ENCODE assay signal across 8 cellular contexts in the genomic region with DNA sequence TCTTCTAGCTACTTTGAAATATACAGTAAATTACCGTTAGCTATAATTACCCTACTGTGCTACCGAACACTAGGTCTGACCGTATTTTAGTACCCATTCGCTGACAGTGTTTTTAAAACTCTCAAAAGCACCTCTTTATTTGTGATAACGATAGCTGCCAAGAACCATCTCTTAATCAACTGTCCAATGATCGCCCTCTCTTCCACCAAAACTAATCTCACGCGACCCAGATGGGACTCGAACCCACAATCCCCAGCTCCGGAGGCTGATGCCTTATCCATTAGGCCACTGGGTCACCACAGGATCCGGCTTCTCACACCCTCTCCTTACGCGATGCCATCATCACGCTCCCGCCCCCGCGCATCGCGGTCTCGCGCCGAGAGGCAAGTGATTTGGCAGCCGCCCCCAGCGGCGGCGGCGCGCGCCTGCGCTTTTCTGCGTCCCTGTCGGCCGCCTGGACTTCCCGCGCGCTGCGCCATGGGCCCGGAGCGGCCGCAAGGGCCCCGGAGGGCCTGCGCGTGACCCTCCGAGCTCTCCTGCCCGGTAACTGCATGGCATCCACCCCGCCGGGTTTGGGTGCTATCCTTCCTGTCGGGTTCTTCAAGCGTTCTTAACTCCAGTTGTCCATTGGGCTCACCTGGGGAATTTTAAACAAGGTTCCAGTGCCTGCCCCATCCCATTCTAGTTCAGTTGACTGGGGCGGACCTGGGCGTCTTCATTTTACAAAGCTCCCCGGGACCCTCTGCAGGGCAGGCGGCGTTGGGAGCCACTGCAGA.
DNase-seq lines count a peak whose midpoint lies in the region; ATAC-seq lines count a peak whose summit lies in the region.

No MANE protein-coding gene starts in this region.

- ATAC-seq in GM19035 (IDR thresholded peaks at IDR 0.05; ENCODE audit: unreplicated experiment) (peak; percentile 92), HG03342 (IDR thresholded peaks at IDR 0.05; ENCODE audit: unreplicated experiment) (peak; percentile 86)

- DNase-seq in Ammon's horn (ENCODE audit: low spot score) = peak; percentile 97
- DNase-seq in NCI-H345 (lab: John Stamatoyannopoulos, UW) = peak; percentile 97
- peak; percentile 97 for DNase-seq in activated CD4-positive, CD25-positive, alpha-beta regulatory T cell treated with anti-CD3 and anti-CD28 coated beads, Interleukin-2, amount 50 U/mL, for 16 hours (ENCODE audit: low read depth, low spot score)
- peak; percentile 96 for DNase-seq in cerebellar cortex (ENCODE audit: low spot score)
- DNase-seq in islet precursor cell = peak; percentile 100
- peak; percentile 99 for DNase-seq in stimulated activated CD4-positive, alpha-beta T cell treated with anti-CD3 and anti-CD28 coated beads, Interleukin-12 subunit alpha, Interleukin-12 subunit beta, amount 100 ng/mL, for 4 hours

Comparison
In these comparisons a context has a peak if more than half of its experiments do, and no peak if none do; other contexts are left out.
1. Peak in every context shown above with its lines: DNase-seq and ATAC-seq.